ENCODE assay signal across 19 cellular contexts in the genomic region with DNA sequence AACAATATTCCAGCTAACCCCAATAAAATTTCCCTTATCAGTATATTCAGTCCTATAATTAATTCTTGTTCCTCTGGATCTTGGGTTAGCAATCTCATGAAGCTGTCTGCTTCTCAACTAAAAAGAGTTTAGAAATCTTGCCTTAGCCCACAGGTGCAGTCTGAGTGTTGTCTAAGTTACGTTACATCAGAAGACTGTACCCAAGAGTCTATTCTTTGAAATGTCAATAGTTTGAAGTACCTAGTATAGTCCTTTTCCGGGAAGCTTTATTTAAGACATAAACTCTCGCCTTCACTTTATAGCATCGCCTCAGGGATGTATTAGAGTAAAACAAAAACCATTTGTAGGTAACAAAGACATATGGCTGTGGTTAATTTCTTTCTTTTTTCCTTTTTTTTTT.
DNase-seq lines count a peak whose midpoint lies in the region; ATAC-seq lines count a peak whose summit lies in the region.
"Had no signal": no experiment of that assay in that cellular context is flagged by ENCODE, and none has a peak within 500 bp of the region (broad histone marks: within the 10 kb centered on the region; RNA-seq: fewer than 3 reads in every experiment).

No MANE protein-coding gene starts in this region.

- H3K27ac Mint-ChIP-seq in activated naive CD8-positive, alpha-beta T cell: peak overlapping the region; percentile 81
- no peak overlapping the region for H3K27ac Mint-ChIP-seq in activated naive CD8-positive, alpha-beta T cell treated with anti-CD3 and anti-CD28 coated beads, Interleukin-2, amount 50 U/mL, for 24 hours
- peak overlapping the region; percentile 80 for H3K27ac Mint-ChIP-seq in T-helper 1 cell treated with Interleukin-12 subunit alpha and Interleukin-12 subunit beta and Interleukin-4 antibody, amounts not matched to agents 30 μg/mL and 1 μg/mL, for 36 hours
- peak overlapping the region in 2 of 10 donors; percentile 56 to 92 for H3K27ac Mint-ChIP-seq in naive thymus-derived CD8-positive, alpha-beta T cell

- DNase-seq in activated CD4-positive, CD25-positive, alpha-beta regulatory T cell treated with anti-CD3 and anti-CD28 coated beads, Interleukin-2, amount 50 U/mL, for 72 hours: no peak
- no peak for DNase-seq in activated naive CD8-positive, alpha-beta T cell treated with anti-CD3 and anti-CD28 coated beads, Interleukin-2, amount 50 U/mL, for 24 hours
- DNase-seq in naive thymus-derived CD8-positive, alpha-beta T cell: peak in 2 of 10 donors; percentile 28 to 49
- DNase-seq in 8988T (no peak), nucleus accumbens (lab: John Stamatoyannopoulos, UW) (no peak)
- DNase-seq: BE2C, DMS53, GOT3, NCI-H1105 treated with DMSO at 0.1 percent for 48 hours, NCI-H1694, NCI-H2081 treated with DMSO at 0.1 percent for 48 hours, NCI-H510A, NCI-H748 treated with DMSO at 0.1 percent for 48 hours had no signal

- ATAC-seq in activated CD4-positive, CD25-positive, alpha-beta regulatory T cell treated with anti-CD3 and anti-CD28 coated beads, Interleukin-2, amount 50 U/mL, for 24 hours: peak; percentile 61 to 68
- ATAC-seq in activated naive CD8-positive, alpha-beta T cell treated with anti-CD3 and anti-CD28 coated beads, Interleukin-2, amount 50 U/mL, for 24 hours: no peak
- ATAC-seq in naive thymus-derived CD8-positive, alpha-beta T cell: peak; percentile 87 to 88
- ATAC-seq: HCT116, Right ventricle myocardium inferior had no signal

- peaks cover 5% of the 10 kb centered on the region for H3K36me3 Mint-ChIP-seq in activated naive CD8-positive, alpha-beta T cell
- H3K36me3 Mint-ChIP-seq in activated naive CD8-positive, alpha-beta T cell treated with anti-CD3 and anti-CD28 coated beads, Interleukin-2, amount 50 U/mL, for 24 hours (ENCODE audit: low read depth): no peaks in the 10 kb centered on the region
- H3K36me3 Mint-ChIP-seq in T-helper 1 cell treated with Interleukin-12 subunit alpha and Interleukin-12 subunit beta and Interleukin-4 antibody, amounts not matched to agents 30 μg/mL and 1 μg/mL, for 36 hours (ENCODE audit: low read depth): peaks cover 16% of the 10 kb centered on the region
- peaks cover 0 to 5% (median 0%) of the 10 kb centered on the region in 3 donors for H3K36me3 Mint-ChIP-seq in naive thymus-derived CD8-positive, alpha-beta T cell

- H3K4me3 Mint-ChIP-seq in activated naive CD8-positive, alpha-beta T cell: peak overlapping the region; percentile 32
- no peak overlapping the region for H3K4me3 Mint-ChIP-seq in activated naive CD8-positive, alpha-beta T cell treated with anti-CD3 and anti-CD28 coated beads, Interleukin-2, amount 50 U/mL, for 24 hours
- peak overlapping the region; percentile 45 for H3K4me3 Mint-ChIP-seq in T-helper 1 cell treated with Interleukin-12 subunit alpha and Interleukin-12 subunit beta and Interleukin-4 antibody, amounts not matched to agents 30 μg/mL and 1 μg/mL, for 36 hours
- H3K4me3 Mint-ChIP-seq in naive thymus-derived CD8-positive, alpha-beta T cell: peak overlapping the region in 3 of 10 donors; percentile 33 to 54 (median 46)
- H3K4me3 Mint-ChIP-seq: CD8-positive, alpha-beta memory T cell had no signal

- no peaks in the 10 kb centered on the region for H3K9me3 Mint-ChIP-seq in activated naive CD8-positive, alpha-beta T cell (ENCODE audit: low read depth)
- no peaks in the 10 kb centered on the region for H3K9me3 Mint-ChIP-seq in activated naive CD8-positive, alpha-beta T cell treated with anti-CD3 and anti-CD28 coated beads, Interleukin-2, amount 50 U/mL, for 24 hours
- H3K9me3 Mint-ChIP-seq in T-helper 1 cell treated with Interleukin-12 subunit alpha and Interleukin-12 subunit beta and Interleukin-4 antibody, amounts not matched to agents 30 μg/mL and 1 μg/mL, for 36 hours: peaks cover 18% of the 10 kb centered on the region
- H3K9me3 Mint-ChIP-seq in naive thymus-derived CD8-positive, alpha-beta T cell: peaks cover 0 to 5% (median 0%) of the 10 kb centered on the region in 9 donors

- POLR2A ChIA-PET in naive thymus-derived CD8-positive, alpha-beta T cell (lab: Charles Lee): interaction anchor here (0.7 to 2.8 kb wide), 10 partner anchors 8 to 713 kb away, joined by 3 to 16 read pairs (median 4); no protein-coding TSS in a partner anchor

- H3K4me1 Mint-ChIP-seq in activated naive CD8-positive, alpha-beta T cell (ENCODE audit: low read depth): peaks cover 13% of the 10 kb centered on the region
- H3K4me1 Mint-ChIP-seq in activated naive CD8-positive, alpha-beta T cell treated with anti-CD3 and anti-CD28 coated beads, Interleukin-2, amount 50 U/mL, for 24 hours: peaks cover 37% of the 10 kb centered on the region
- peaks cover 42% of the 10 kb centered on the region for H3K4me1 Mint-ChIP-seq in T-helper 1 cell treated with Interleukin-12 subunit alpha and Interleukin-12 subunit beta and Interleukin-4 antibody, amounts not matched to agents 30 μg/mL and 1 μg/mL, for 36 hours (ENCODE audit: low read depth)
- peaks cover 10 to 31% (median 20%) of the 10 kb centered on the region in 4 donors for H3K4me1 Mint-ChIP-seq in naive thymus-derived CD8-positive, alpha-beta T cell

- no peaks in the 10 kb centered on the region for H3K27me3 Mint-ChIP-seq in activated naive CD8-positive, alpha-beta T cell
- no peaks in the 10 kb centered on the region for H3K27me3 Mint-ChIP-seq in activated naive CD8-positive, alpha-beta T cell treated with anti-CD3 and anti-CD28 coated beads, Interleukin-2, amount 50 U/mL, for 24 hours
- H3K27me3 Mint-ChIP-seq in T-helper 1 cell treated with Interleukin-12 subunit alpha and Interleukin-12 subunit beta and Interleukin-4 antibody, amounts not matched to agents 30 μg/mL and 1 μg/mL, for 36 hours (ENCODE audit: low read depth): no peaks in the 10 kb centered on the region
- H3K27me3 Mint-ChIP-seq in naive thymus-derived CD8-positive, alpha-beta T cell: no peaks in the 10 kb centered on the region
